ENCODE assay signal across 29 cellular contexts in the genomic region with DNA sequence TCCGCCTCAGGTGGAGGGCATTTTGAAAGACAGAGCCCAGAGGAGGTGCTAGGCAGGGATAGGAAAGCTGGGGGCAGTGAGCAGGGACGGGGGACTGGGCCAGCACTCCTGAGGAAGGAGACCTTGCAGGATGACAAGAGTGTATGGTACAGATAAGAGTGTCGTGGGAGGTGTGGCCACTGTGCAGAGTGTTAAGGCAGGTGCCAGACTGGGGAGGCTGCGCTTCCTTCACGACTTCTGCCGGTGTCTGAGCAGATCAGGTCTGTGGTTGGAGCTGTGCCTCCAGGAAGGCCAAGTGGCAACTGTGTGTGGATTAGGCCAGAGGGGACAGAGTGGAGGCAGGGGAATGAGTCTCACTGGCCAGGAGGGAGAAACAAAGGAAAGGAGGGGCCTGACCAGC.
"Had no signal": no experiment of that assay in that cellular context is flagged by ENCODE, and none has a peak within 500 bp of the region (broad histone marks: within the 10 kb centered on the region; RNA-seq: fewer than 3 reads in every experiment).

No MANE protein-coding gene starts in this region.

- ATAC-seq: activated CD8-positive, alpha-beta memory T cell treated with anti-CD3 and anti-CD28 coated beads, Interleukin-2, amount 10 ng/mL, durations not matched to agents 7 days and 5 days; activated CD8-positive, alpha-beta T cell treated with anti-CD3 and anti-CD28 coated beads, Interleukin-2, amount 10 ng/mL, durations not matched to agents 7 days and 5 days; body of pancreas; gastroesophageal sphincter; left cardiac atrium; left ventricle myocardium superior; right cardiac atrium; T-helper 17 cell; WTC11 had no signal

- H3K27ac Mint-ChIP-seq: activated CD8-positive, alpha-beta memory T cell treated with anti-CD3 and anti-CD28 coated beads, Interleukin-2, amount 10 ng/mL, durations not matched to agents 7 days and 5 days; activated CD8-positive, alpha-beta T cell treated with anti-CD3 and anti-CD28 coated beads, Interleukin-2, amount 10 ng/mL, durations not matched to agents 7 days and 5 days; activated naive CD8-positive, alpha-beta T cell; activated T-helper 2 cell treated with anti-CD3 and anti-CD28 coated beads, Interferon-gamma antibody, Interleukin-2, Interleukin-4, amounts not matched to agents 10 μg/mL and 5 μg/mL and 100 μg/mL, durations not matched to agents 14 hours and 24 hours and 36 hours; neural progenitor cell; T-helper 17 cell; WTC11 had no signal

- H3K36me3 Mint-ChIP-seq: activated CD8-positive, alpha-beta memory T cell treated with anti-CD3 and anti-CD28 coated beads, Interleukin-2, amount 10 ng/mL, durations not matched to agents 7 days and 5 days; neural progenitor cell; WTC11 had no signal

- DNase-seq: activated CD4-positive, alpha-beta T cell treated with anti-CD3 and anti-CD28 coated beads for 1 hour; activated CD4-positive, alpha-beta T cell treated with anti-CD3 and anti-CD28 coated beads, Interleukin-2, amount 50 U/mL, for 1 hour; activated CD8-positive, alpha-beta memory T cell treated with anti-CD3 and anti-CD28 coated beads, Interleukin-2, amount 10 ng/mL, durations not matched to agents 7 days and 5 days; activated CD8-positive, alpha-beta T cell treated with anti-CD3 and anti-CD28 coated beads, Interleukin-2, amount 10 ng/mL, durations not matched to agents 7 days and 5 days; activated T-cell treated with anti-CD3 and anti-CD28 coated beads, Interleukin-2, amount 50 U/mL, for 48 hours; anterior cingulate cortex; body of pancreas; cerebellar nuclear complex; colonic mucosa; effector CD8-positive, alpha-beta T cell; erythroblast; left cardiac atrium; left ventricle myocardium superior; posterior cingulate gyrus; right cardiac atrium; stimulated activated CD4-positive, alpha-beta T cell treated with anti-CD3 and anti-CD28 coated beads, Interleukin-15, amount 100 ng/mL, for 24 hours; stimulated activated CD4-positive, alpha-beta T cell treated with anti-CD3 and anti-CD28 coated beads, Interleukin-2, amount 100 ng/mL, for 24 hours; stimulated activated naive CD4-positive, alpha-beta T cell treated with Interleukin-2 at 50 U/mL for 16 hours; T-helper 17 cell; trophoblast cell; uterus had no signal

- H3K4me1 ChIP-seq: body of pancreas, colonic mucosa, gastroesophageal sphincter, neural progenitor cell, uterus had no signal

- H3K4me3 ChIP-seq: body of pancreas, cardiac muscle cell, colonic mucosa, gastroesophageal sphincter, hepatocyte, neural progenitor cell, thoracic aorta, uterus had no signal

- H3K79me2 ChIP-seq: hepatocyte had no signal

- H3K27ac ChIP-seq: body of pancreas, cardiac muscle cell, colonic mucosa, gastroesophageal sphincter, hepatocyte, neural progenitor cell, thoracic aorta, uterus had no signal

- H3K4me1 Mint-ChIP-seq: activated CD8-positive, alpha-beta memory T cell treated with anti-CD3 and anti-CD28 coated beads, Interleukin-2, amount 10 ng/mL, durations not matched to agents 7 days and 5 days; neural progenitor cell; T-helper 17 cell; WTC11 had no signal

- H3K9me3 Mint-ChIP-seq: activated T-helper 2 cell treated with anti-CD3 and anti-CD28 coated beads, Interferon-gamma antibody, Interleukin-2, Interleukin-4, amounts not matched to agents 10 μg/mL and 5 μg/mL and 100 μg/mL, durations not matched to agents 14 hours and 24 hours and 36 hours had no signal

- H3K27me3 ChIP-seq: body of pancreas, cardiac muscle cell, colonic mucosa, gastroesophageal sphincter, hepatocyte, neural progenitor cell, uterus had no signal

- H3K36me3 ChIP-seq: cardiac muscle cell, colonic mucosa, gastroesophageal sphincter, neural progenitor cell, thoracic aorta, uterus had no signal

- H3K4me3 Mint-ChIP-seq: activated CD8-positive, alpha-beta memory T cell treated with anti-CD3 and anti-CD28 coated beads, Interleukin-2, amount 10 ng/mL, durations not matched to agents 7 days and 5 days; activated CD8-positive, alpha-beta T cell treated with anti-CD3 and anti-CD28 coated beads, Interleukin-2, amount 10 ng/mL, durations not matched to agents 7 days and 5 days; activated naive CD8-positive, alpha-beta T cell; neural progenitor cell; T-helper 17 cell; WTC11 had no signal

- H3K9ac ChIP-seq: neural progenitor cell had no signal

- H3K4me2 ChIP-seq: hepatocyte, neural progenitor cell had no signal

- H3K9me3 ChIP-seq: body of pancreas, colonic mucosa, gastroesophageal sphincter, thoracic aorta, uterus had no signal

- H3K27me3 Mint-ChIP-seq: activated CD8-positive, alpha-beta memory T cell treated with anti-CD3 and anti-CD28 coated beads, Interleukin-2, amount 10 ng/mL, durations not matched to agents 7 days and 5 days; activated naive CD8-positive, alpha-beta T cell; T-helper 17 cell had no signal

- H2AFZ ChIP-seq: hepatocyte, neural progenitor cell had no signal
